ENCODE assay signal across 13 cellular contexts in genomic region chr5:151153300-151153699, GRCh38. TPM values are rescaled to one million over a fixed set of nuclear protein-coding genes. Genes with fewer than 3 reads are reported as not detected.
DNase-seq lines count a peak whose midpoint lies in the region; ATAC-seq lines count a peak whose summit lies in the region.
"Had no signal": no experiment of that assay in that cellular context is flagged by ENCODE, and none has a peak within 500 bp of the region (broad histone marks: within the 10 kb centered on the region; RNA-seq: fewer than 3 reads in every experiment).

No MANE protein-coding gene starts in this region.

- peaks cover 67% of the 10 kb centered on the region for H3K4me1 Mint-ChIP-seq in activated CD8-positive, alpha-beta memory T cell treated with anti-CD3 and anti-CD28 coated beads, Interleukin-2, amount 10 ng/mL, durations not matched to agents 7 days and 5 days
- H3K4me1 Mint-ChIP-seq in memory B cell: peaks cover 69% of the 10 kb centered on the region

- H3K4me1 ChIP-seq in subcutaneous abdominal adipose tissue (ENCODE audit: control insufficient read depth in 5 of 5, insufficient read depth in 5 of 5, low read length in 5 of 5): peaks cover 20 to 94% (median 82%) of the 10 kb centered on the region in 5 donors

- CTCF ChIA-PET in activated CD8-positive, alpha-beta memory T cell treated with anti-CD3 and anti-CD28 coated beads, Interleukin-2, amount 10 ng/mL, durations not matched to agents 7 days and 5 days (lab: Charles Lee): interaction anchor here (1.2 to 19.8 kb wide), 7 partner anchors 10 to 61 kb away, joined by 3 to 205 read pairs (median 6); no protein-coding TSS in a partner anchor

- peak overlapping the region; percentile 75 for H3K27ac ChIP-seq in subcutaneous abdominal adipose tissue (ENCODE audit: low read depth, low read length)
- H3K27ac ChIP-seq: thyroid gland had no signal

- peak overlapping the region in 1 of 5 donors; percentile 34 for H3K9ac ChIP-seq in subcutaneous abdominal adipose tissue (ENCODE audit: low read length in 5 of 5)

- H3K27me3 Mint-ChIP-seq in activated CD8-positive, alpha-beta memory T cell treated with anti-CD3 and anti-CD28 coated beads, Interleukin-2, amount 10 ng/mL, durations not matched to agents 7 days and 5 days: no peaks in the 10 kb centered on the region
- H3K27me3 Mint-ChIP-seq in memory B cell: no peaks in the 10 kb centered on the region

- H3K9me3 ChIP-seq in subcutaneous abdominal adipose tissue (ENCODE audit: control insufficient read depth in 5 of 5, low read length in 5 of 5): no peaks in the 10 kb centered on the region
- H3K9me3 ChIP-seq: HAP-1, thyroid gland had no signal

- no peak for DNase-seq in activated CD8-positive, alpha-beta memory T cell treated with anti-CD3 and anti-CD28 coated beads, Interleukin-2, amount 10 ng/mL, durations not matched to agents 7 days and 5 days
- DNase-seq in activated CD8-positive, alpha-beta memory T cell treated with anti-CD3 and anti-CD28 coated beads, Interleukin-2, amount 50 U/mL, for 4 hours: no peak
- peak; percentile 36 to 49 for DNase-seq in activated CD4-positive, alpha-beta T cell treated with anti-CD3 and anti-CD28 coated beads, Interleukin-2, amount 50 U/mL, for 48 hours
- no peak for DNase-seq in memory B cell (ENCODE audit: low spot score in 2 of 2)
- no peak for DNase-seq in stimulated activated CD4-positive, alpha-beta T cell treated with anti-CD3 and anti-CD28 coated beads, Interleukin-1b, Interleukin-23, amount 100 ng/mL, for 48 hours
- DNase-seq: anterior cingulate cortex, occipital lobe, thyroid gland had no signal

- no peak overlapping the region for H3K4me3 ChIP-seq in subcutaneous abdominal adipose tissue (ENCODE audit: low read depth in 1 of 5, low read length in 5 of 5)
- H3K4me3 ChIP-seq: HAP-1, thyroid gland had no signal

- H3K27me3 ChIP-seq in subcutaneous abdominal adipose tissue (ENCODE audit: control insufficient read depth in 5 of 5, insufficient read depth in 4 of 5, low read length in 5 of 5): no peaks in the 10 kb centered on the region
- H3K27me3 ChIP-seq: thyroid gland had no signal

- ATAC-seq in activated CD8-positive, alpha-beta memory T cell treated with anti-CD3 and anti-CD28 coated beads, Interleukin-2, amount 10 ng/mL, durations not matched to agents 7 days and 5 days: no peak
- ATAC-seq in memory B cell (ENCODE audit: low read depth): no peak
- no peak for ATAC-seq in GM19351 (IDR thresholded peaks at IDR 0.05; ENCODE audit: unreplicated experiment)
- no peak for ATAC-seq in HG03460 (IDR thresholded peaks at IDR 0.05; ENCODE audit: unreplicated experiment)
- ATAC-seq: WTC11 had no signal

- peaks cover 46% of the 10 kb centered on the region for H3K36me3 Mint-ChIP-seq in activated CD8-positive, alpha-beta memory T cell treated with anti-CD3 and anti-CD28 coated beads, Interleukin-2, amount 10 ng/mL, durations not matched to agents 7 days and 5 days
- H3K36me3 Mint-ChIP-seq in memory B cell: peaks cover 10% of the 10 kb centered on the region
- H3K36me3 Mint-ChIP-seq: WTC11 had no signal

- H3K27ac Mint-ChIP-seq in activated CD8-positive, alpha-beta memory T cell treated with anti-CD3 and anti-CD28 coated beads, Interleukin-2, amount 10 ng/mL, durations not matched to agents 7 days and 5 days: peak overlapping the region; percentile 89
- peak overlapping the region; percentile 93 for H3K27ac Mint-ChIP-seq in memory B cell
- H3K27ac Mint-ChIP-seq: WTC11 had no signal

- H3K36me3 ChIP-seq in subcutaneous abdominal adipose tissue (ENCODE audit: control insufficient read depth in 5 of 5, insufficient read depth in 5 of 5, low read length in 5 of 5): peaks cover 0 to 3% (median 0%) of the 10 kb centered on the region in 5 donors
- H3K36me3 ChIP-seq: HAP-1, thyroid gland had no signal

- H3K9me3 Mint-ChIP-seq in activated CD8-positive, alpha-beta memory T cell treated with anti-CD3 and anti-CD28 coated beads, Interleukin-2, amount 10 ng/mL, durations not matched to agents 7 days and 5 days (ENCODE audit: low read depth): no peaks in the 10 kb centered on the region
- no peaks in the 10 kb centered on the region for H3K9me3 Mint-ChIP-seq in memory B cell
- H3K9me3 Mint-ChIP-seq: WTC11 had no signal

- H3K4me3 Mint-ChIP-seq in activated CD8-positive, alpha-beta memory T cell treated with anti-CD3 and anti-CD28 coated beads, Interleukin-2, amount 10 ng/mL, durations not matched to agents 7 days and 5 days: peak overlapping the region; percentile 62
- peak overlapping the region; percentile 38 for H3K4me3 Mint-ChIP-seq in memory B cell
- H3K4me3 Mint-ChIP-seq: WTC11 had no signal

RNA-seq across cellular contexts. Expression of gene ANXA6, which starts 4.3 kb away (rescaled TPM):
- total RNA-seq in activated CD8-positive, alpha-beta memory T cell treated with anti-CD3 and anti-CD28 coated beads, Interleukin-2, amount 10 ng/mL, durations not matched to agents 7 days and 5 days: 100 to 1,000 TPM; 623 to 640 TPM

Comparison
In these comparisons a context has a peak if more than half of its experiments do, and no peak if none do; other contexts are left out.
1. DNase-seq: peak in activated CD4-positive, alpha-beta T cell treated with anti-CD3 and anti-CD28 coated beads, Interleukin-2, amount 50 U/mL, for 48 hours (2 of 2); none in activated CD8-positive, alpha-beta memory T cell treated with anti-CD3 and anti-CD28 coated beads, Interleukin-2, amount 10 ng/mL, durations not matched to agents 7 days and 5 days (single experiment), activated CD8-positive, alpha-beta memory T cell treated with anti-CD3 and anti-CD28 coated beads, Interleukin-2, amount 50 U/mL, for 4 hours (single experiment), memory B cell (0 of 2) and stimulated activated CD4-positive, alpha-beta T cell treated with anti-CD3 and anti-CD28 coated beads, Interleukin-1b, Interleukin-23, amount 100 ng/mL, for 48 hours (single experiment).